22 cellular contexts compared by ENCODE assay signal in the genomic region with DNA sequence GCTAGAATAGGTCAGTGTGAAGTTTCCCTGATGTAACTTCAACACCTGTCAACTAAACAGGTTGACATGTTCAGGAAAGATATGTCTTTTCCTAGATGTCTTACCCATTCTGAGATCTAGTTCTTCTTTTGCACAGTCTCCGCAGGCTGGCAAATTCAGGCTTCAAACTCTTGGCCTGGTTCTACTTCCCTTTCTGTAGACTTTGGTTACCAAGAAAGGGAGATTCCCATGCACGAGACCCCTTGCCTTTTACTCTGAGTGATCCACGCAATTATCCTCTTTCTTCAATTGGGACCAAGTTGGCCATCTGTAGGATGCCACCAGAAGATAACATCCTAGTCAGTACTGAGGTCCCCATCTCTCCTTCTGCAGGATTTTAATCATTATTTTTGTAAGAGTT. TPM values are rescaled to one million over a fixed set of nuclear protein-coding genes. Genes with fewer than 3 reads are reported as not detected.
"Had no signal": no experiment of that assay in that cellular context is flagged by ENCODE, and none has a peak within 500 bp of the region (broad histone marks: within the 10 kb centered on the region; RNA-seq: fewer than 3 reads in every experiment).

No MANE protein-coding gene starts in this region.

- H3K27ac ChIP-seq: coronary artery, esophagus squamous epithelium, thoracic aorta, upper lobe of right lung had no signal

- H3K9me3 Mint-ChIP-seq: activated CD4-positive, alpha-beta T cell treated with anti-CD3 and anti-CD28 coated beads, Interleukin-2, amount 10 ng/mL, durations not matched to agents 7 days and 5 days; activated naive CD8-positive, alpha-beta T cell treated with anti-CD3 and anti-CD28 coated beads, Interleukin-2, amount 10 ng/mL, durations not matched to agents 7 days and 5 days; central memory CD8-positive, alpha-beta T cell; T-helper 2 cell treated with Interferon-gamma antibody and Interleukin-4, amounts not matched to agents 5 μg/mL and 100 μg/mL, for 36 hours had no signal

- H3K4me3 ChIP-seq: coronary artery, esophagus squamous epithelium, spleen, thoracic aorta, upper lobe of right lung had no signal

- ATAC-seq: sciatic nerve, upper lobe of right lung had no signal

- H3K4me1 Mint-ChIP-seq: activated CD4-positive, alpha-beta T cell treated with anti-CD3 and anti-CD28 coated beads, Interleukin-2, amount 10 ng/mL, durations not matched to agents 7 days and 5 days; activated naive CD8-positive, alpha-beta T cell treated with anti-CD3 and anti-CD28 coated beads, Interleukin-2, amount 10 ng/mL, durations not matched to agents 7 days and 5 days; central memory CD8-positive, alpha-beta T cell had no signal

- H3K36me3 Mint-ChIP-seq: activated naive CD8-positive, alpha-beta T cell treated with anti-CD3 and anti-CD28 coated beads, Interleukin-2, amount 10 ng/mL, durations not matched to agents 7 days and 5 days; brain had no signal

- H3K9me3 ChIP-seq: esophagus squamous epithelium, spleen, thoracic aorta, upper lobe of right lung had no signal

- H3K4me3 Mint-ChIP-seq: activated CD4-positive, alpha-beta T cell treated with anti-CD3 and anti-CD28 coated beads, Interleukin-2, amount 10 ng/mL, durations not matched to agents 7 days and 5 days; activated naive CD8-positive, alpha-beta T cell treated with anti-CD3 and anti-CD28 coated beads, Interleukin-2, amount 10 ng/mL, durations not matched to agents 7 days and 5 days; central memory CD8-positive, alpha-beta T cell; T-helper 2 cell treated with Interferon-gamma antibody and Interleukin-4, amounts not matched to agents 5 μg/mL and 100 μg/mL, for 36 hours had no signal

- H3K36me3 ChIP-seq: esophagus squamous epithelium, spleen, thoracic aorta, upper lobe of right lung had no signal

- H3K27me3 ChIP-seq: esophagus squamous epithelium, spleen, upper lobe of right lung had no signal

- H3K27ac Mint-ChIP-seq: activated CD4-positive, alpha-beta T cell treated with anti-CD3 and anti-CD28 coated beads, Interleukin-2, amount 10 ng/mL, durations not matched to agents 7 days and 5 days; activated naive CD8-positive, alpha-beta T cell treated with anti-CD3 and anti-CD28 coated beads, Interleukin-2, amount 10 ng/mL, durations not matched to agents 7 days and 5 days; brain; T-helper 2 cell treated with Interferon-gamma antibody and Interleukin-4, amounts not matched to agents 5 μg/mL and 100 μg/mL, for 36 hours had no signal

- DNase-seq: activated CD4-positive, alpha-beta T cell treated with anti-CD3 and anti-CD28 coated beads, Interleukin-2, amount 10 ng/mL, durations not matched to agents 7 days and 5 days; activated CD4-positive, CD25-positive, alpha-beta regulatory T cell; activated CD8-positive, alpha-beta memory T cell treated with anti-CD3 and anti-CD28 coated beads for 24 hours; activated naive CD4-positive, alpha-beta T cell; activated naive CD8-positive, alpha-beta T cell treated with anti-CD3 and anti-CD28 coated beads, Interleukin-2, amount 10 ng/mL, durations not matched to agents 7 days and 5 days; effector CD4-positive, alpha-beta T cell; esophagus squamous epithelium; glutamatergic neuron; kidney glomerular epithelial cell; spleen; upper lobe of right lung had no signal

RNA-seq across cellular contexts. Expression of gene CFAP45, which starts 2.0 kb away (rescaled TPM):
- total RNA-seq: liver had no signal

RNA-seq across cellular contexts. Expression of gene VSIG8, which starts 35.5 kb away (rescaled TPM):
- total RNA-seq: activated CD4-positive, alpha-beta T cell treated with anti-CD3 and anti-CD28 coated beads, Interleukin-2, amount 10 ng/mL, durations not matched to agents 7 days and 5 days; activated naive CD8-positive, alpha-beta T cell treated with anti-CD3 and anti-CD28 coated beads, Interleukin-2, amount 10 ng/mL, durations not matched to agents 7 days and 5 days; endothelial cell of umbilical vein; fibroblast of villous mesenchyme; osteocyte; sciatic nerve; thoracic aorta; upper lobe of right lung had no signal
- polyA plus RNA-seq: endothelial cell of umbilical vein, liver had no signal

RNA-seq across cellular contexts. Expression of gene IGSF9, which starts 47.5 kb away (rescaled TPM):
- total RNA-seq: activated CD4-positive, alpha-beta T cell treated with anti-CD3 and anti-CD28 coated beads, Interleukin-2, amount 10 ng/mL, durations not matched to agents 7 days and 5 days; activated naive CD8-positive, alpha-beta T cell treated with anti-CD3 and anti-CD28 coated beads, Interleukin-2, amount 10 ng/mL, durations not matched to agents 7 days and 5 days; fibroblast of villous mesenchyme; osteocyte had no signal

RNA-seq across cellular contexts. Expression of gene SLAMF9, which starts 56.1 kb away (rescaled TPM):
- total RNA-seq: activated CD4-positive, alpha-beta T cell treated with anti-CD3 and anti-CD28 coated beads, Interleukin-2, amount 10 ng/mL, durations not matched to agents 7 days and 5 days; activated naive CD8-positive, alpha-beta T cell treated with anti-CD3 and anti-CD28 coated beads, Interleukin-2, amount 10 ng/mL, durations not matched to agents 7 days and 5 days; endothelial cell of umbilical vein; fibroblast of villous mesenchyme; osteocyte; thoracic aorta; upper lobe of right lung had no signal
- polyA plus RNA-seq: endothelial cell of umbilical vein, neural cell had no signal
